Comparison of ENCODE assay signal across 10 cellular contexts in genomic region chr5:15794117-15794985, GRCh38.
DNase-seq lines count a peak whose midpoint lies in the region; ATAC-seq and TF ChIP-seq lines count a peak whose summit lies in the region.
"Had no signal": no experiment of that assay in that cellular context is flagged by ENCODE, and none has a peak within 500 bp of the region (broad histone marks: within the 10 kb centered on the region; RNA-seq: fewer than 3 reads in every experiment).

No MANE protein-coding gene starts in this region.

- H3K4me1 ChIP-seq in adipocyte (ENCODE audit: control insufficient read depth, insufficient read depth, low read length) (peaks cover 45% of the 10 kb centered on the region), mucosa of descending colon (ENCODE audit: low read depth) (no peaks in the 10 kb centered on the region)
- H3K4me1 ChIP-seq: A549 had no signal

- peaks cover 50% of the 10 kb centered on the region for H3K4me1 Mint-ChIP-seq in glutamatergic neuron (ENCODE audit: low read depth, unreplicated experiment)

- peak overlapping the region; percentile 36 for H3K9ac ChIP-seq in adipocyte (ENCODE audit: low read length)

- H3K36me3 Mint-ChIP-seq in glutamatergic neuron (ENCODE audit: unreplicated experiment), result peaks cover 4% of the 10 kb centered on the region

- H3K36me3 ChIP-seq in adipocyte (ENCODE audit: control insufficient read depth, insufficient read depth, low read length, severe bottlenecking) (no peaks in the 10 kb centered on the region), mucosa of descending colon (ENCODE audit: low read depth) (no peaks in the 10 kb centered on the region)

- H3K27me3 Mint-ChIP-seq in glutamatergic neuron (ENCODE audit: unreplicated experiment), result peaks cover 5% of the 10 kb centered on the region

- no peaks in the 10 kb centered on the region for H3K27me3 ChIP-seq in adipocyte (replicated peaks; ENCODE audit: control insufficient read depth, insufficient read depth, low read length)

- intact Hi-C loops in mucosa of descending colon (cut with DNase I, micrococcal nuclease), result no loop called here

- H3K4me3 ChIP-seq in adipocyte (ENCODE audit: low read length) (no peak overlapping the region), mucosa of descending colon (no peak overlapping the region)
- H3K4me3 ChIP-seq: A549 had no signal

- H3K9me3 ChIP-seq in adipocyte (ENCODE audit: control insufficient read depth, low read length), result no peaks in the 10 kb centered on the region
- no peaks in the 10 kb centered on the region for H3K9me3 ChIP-seq in mucosa of descending colon
- H3K9me3 ChIP-seq: A549 had no signal

- H3K27ac Mint-ChIP-seq in glutamatergic neuron (ENCODE audit: unreplicated experiment), result no peak overlapping the region
- H3K27ac Mint-ChIP-seq: activated CD8-positive, alpha-beta T cell treated with anti-CD3 and anti-CD28 coated beads, Interleukin-2, amount 10 ng/mL, durations not matched to agents 7 days and 5 days had no signal

- ATAC-seq in GM21825 (IDR thresholded peaks at IDR 0.05; ENCODE audit: unreplicated experiment), result no peak
- no peak for ATAC-seq in mucosa of descending colon
- ATAC-seq: A549; activated CD8-positive, alpha-beta T cell treated with anti-CD3 and anti-CD28 coated beads, Interleukin-2, amount 10 ng/mL, durations not matched to agents 7 days and 5 days had no signal

- H3K4me3 Mint-ChIP-seq in glutamatergic neuron (ENCODE audit: unreplicated experiment), result no peak overlapping the region
- H3K4me3 Mint-ChIP-seq: activated CD8-positive, alpha-beta T cell treated with anti-CD3 and anti-CD28 coated beads, Interleukin-2, amount 10 ng/mL, durations not matched to agents 7 days and 5 days had no signal

- TF ChIP-seq CTCF in glutamatergic neuron (IDR thresholded peaks at IDR 0.05; ENCODE audit: partially characterized antibody, unreplicated experiment) (peak; percentile 10), mucosa of descending colon (IDR thresholded peaks at IDR 0.05) (no peak)

- H3K9me3 Mint-ChIP-seq in glutamatergic neuron (ENCODE audit: unreplicated experiment), result no peaks in the 10 kb centered on the region

- DNase-seq in NCI-H510A treated with DMSO at 0.1 percent for 48 hours (lab: John Stamatoyannopoulos, UW), result peak; percentile 32
- no peak for DNase-seq in NCI-H510A (lab: John Stamatoyannopoulos, UW)
- DNase-seq in adipocyte (ENCODE audit: low read depth), result peak; percentile 52
- DNase-seq in glutamatergic neuron, result no peak
- DNase-seq in superior temporal gyrus (ENCODE audit: extremely low spot score), result peak; percentile 91
- no peak for DNase-seq in iPS-NIHi11 (ENCODE audit: low spot score)
- no peak for DNase-seq in mucosa of descending colon
- DNase-seq: activated CD8-positive, alpha-beta T cell treated with anti-CD3 and anti-CD28 coated beads, Interleukin-2, amount 10 ng/mL, durations not matched to agents 7 days and 5 days had no signal

Comparison
In these comparisons a context has a peak if more than half of its experiments do, and no peak if none do; other contexts are left out.
1. DNase-seq: peak in NCI-H510A treated with DMSO at 0.1 percent for 48 hours (single experiment), adipocyte (single experiment) and superior temporal gyrus (single experiment); none in NCI-H510A (single experiment), glutamatergic neuron (single experiment), iPS-NIHi11 (single experiment) and mucosa of descending colon (0 of 3).